1 cellular context compared by ENCODE assay signal in the genomic region with DNA sequence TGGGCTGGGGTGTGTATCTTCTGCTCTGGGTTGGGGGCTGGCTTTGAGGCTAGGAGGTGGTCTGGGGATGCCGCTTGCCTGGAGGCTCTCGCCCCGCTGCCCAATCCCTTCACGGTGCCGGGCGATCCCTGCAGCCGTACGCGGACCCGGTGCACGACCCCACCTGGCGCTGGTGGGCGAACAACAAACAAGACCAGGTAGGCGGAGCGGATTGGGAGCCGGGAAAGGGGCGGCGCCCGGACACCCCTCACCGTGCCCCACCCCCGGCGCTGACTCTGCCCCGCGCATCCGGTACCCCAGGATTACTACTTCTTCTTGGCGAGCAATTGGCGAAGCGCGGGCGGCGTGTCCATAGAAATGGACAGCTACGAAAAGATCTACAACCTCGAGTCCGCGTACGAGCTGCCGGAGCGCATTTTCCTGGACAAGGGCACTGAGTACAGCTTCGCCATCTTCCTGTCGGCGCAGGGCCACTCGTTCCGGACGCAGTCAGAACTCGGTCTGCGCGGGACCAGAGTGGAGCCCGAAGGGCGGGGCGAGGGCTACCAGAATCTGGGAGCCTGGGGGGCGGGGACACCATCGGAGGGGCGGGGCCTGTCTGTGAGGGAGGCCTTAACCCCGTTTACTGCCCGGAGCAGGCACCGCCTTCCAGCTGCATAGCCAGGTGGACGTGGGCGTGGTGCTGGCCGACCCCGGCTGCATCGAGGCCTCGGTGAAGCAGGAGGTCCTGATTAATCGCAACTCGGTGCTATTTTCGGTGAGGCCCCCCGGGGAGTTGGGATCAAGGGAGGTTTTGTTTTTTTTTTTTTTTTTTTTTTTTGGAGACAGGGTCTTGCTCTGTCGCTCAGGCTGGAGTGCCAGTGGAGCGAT.
TF ChIP-seq lines count a peak whose summit lies in the region.

No MANE protein-coding gene starts in this region.

TF ChIP-seq in GM12878, 131 proteins besides CTCF, POLR2A, EP300 and RAD21:
- TF ChIP-seq RB1 (IDR thresholded peaks at IDR 0.05; ENCODE audit: borderline replicate concordance) (no peak), EGR1 (IDR thresholded peaks at IDR 0.05; ENCODE audit: borderline replicate concordance in 1 of 2, low read depth in 2 of 2, low read length in 2 of 2) (0 out of 3 replicates have a peak, but pooled peaks of 1 of the 2 experiments have one; percentile 16)
